8 cellular contexts compared by ENCODE assay signal in the genomic region with DNA sequence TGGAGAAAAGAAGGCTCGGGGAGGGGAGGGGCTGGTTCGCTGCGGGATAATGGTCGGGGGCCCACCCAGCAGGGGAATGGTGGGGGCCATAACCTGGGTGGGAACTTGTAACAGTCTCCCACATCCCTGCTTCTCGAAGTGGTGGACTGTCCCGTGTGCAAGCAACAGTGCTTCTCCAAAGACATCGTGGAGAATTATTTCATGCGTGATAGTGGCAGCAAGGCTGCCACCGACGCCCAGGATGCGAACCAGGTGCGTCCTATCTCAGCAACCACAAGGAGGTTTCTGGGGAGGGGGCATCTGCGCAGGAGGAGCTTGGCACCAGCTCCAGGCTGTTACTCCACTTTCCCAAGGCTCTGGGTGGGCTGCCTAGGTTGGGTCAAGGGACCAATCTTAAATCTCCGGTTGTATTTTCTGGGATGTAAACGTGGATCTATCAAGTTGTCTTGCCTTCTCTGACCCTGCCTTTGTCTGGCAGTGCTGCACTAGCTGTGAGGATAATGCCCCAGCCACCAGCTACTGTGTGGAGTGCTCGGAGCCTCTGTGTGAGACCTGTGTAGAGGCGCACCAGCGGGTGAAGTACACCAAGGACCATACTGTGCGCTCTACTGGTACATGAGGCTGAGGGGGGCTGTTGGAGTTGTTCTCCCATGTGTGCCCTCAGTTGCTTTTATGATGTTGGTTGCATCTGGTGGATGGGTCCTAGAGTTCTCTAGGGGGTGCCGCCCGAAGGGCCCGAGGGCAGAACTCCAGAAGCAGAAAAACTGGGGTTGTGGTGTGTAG.
DNase-seq lines count a peak whose midpoint lies in the region; ATAC-seq and TF ChIP-seq lines count a peak whose summit lies in the region.

No MANE protein-coding gene starts in this region.

- TF ChIP-seq CTCF in GM12864 (IDR thresholded peaks at IDR 0.05; ENCODE audit: low read depth, low read length, missing control alignments) = no peak
- TF ChIP-seq CTCF in VCaP (conservative IDR thresholded peaks at IDR 0.05) = no peak
- TF ChIP-seq CTCF in fibroblast of pulmonary artery (IDR thresholded peaks at IDR 0.05; ENCODE audit: low read length, missing control alignments) = no peak

- H3K36me3 ChIP-seq in rectal smooth muscle tissue (ENCODE audit: control insufficient read depth, insufficient read depth, low read length) = peaks cover 36% of the 10 kb centered on the region

- peak overlapping the region; percentile 42 for H3K9ac ChIP-seq in rectal smooth muscle tissue (ENCODE audit: low read length)

- H3K4me3 ChIP-seq in GM12864 (ENCODE audit: low read depth, low read length) = peak overlapping the region; percentile 98
- peak overlapping the region; percentile 91 for H3K4me3 ChIP-seq in fibroblast of pulmonary artery (replicated peaks; ENCODE audit: low read depth, low read length)
- H3K4me3 ChIP-seq in rectal smooth muscle tissue (ENCODE audit: low read length) = peak overlapping the region; percentile 74

- no peak for DNase-seq in GM12864 (ENCODE audit: low read depth)
- no peak for DNase-seq in fibroblast of pulmonary artery (ENCODE audit: low read depth)
- no peak for DNase-seq in NCI-H446 (lab: John Stamatoyannopoulos, UW)

- H3K4me1 ChIP-seq in rectal smooth muscle tissue (ENCODE audit: control insufficient read depth, insufficient read depth, low read length) = peaks cover 13% of the 10 kb centered on the region

- ATAC-seq in GM19467 (IDR thresholded peaks at IDR 0.05; ENCODE audit: unreplicated experiment) (no peak), GM18907 (IDR thresholded peaks at IDR 0.05; ENCODE audit: unreplicated experiment) (no peak), HG02852 (IDR thresholded peaks at IDR 0.05; ENCODE audit: unreplicated experiment) (no peak)

- H3K27me3 ChIP-seq in rectal smooth muscle tissue (ENCODE audit: control insufficient read depth, insufficient read depth, low read length) = no peaks in the 10 kb centered on the region

- H3K27ac ChIP-seq in VCaP (peak overlapping the region; percentile 95), rectal smooth muscle tissue (ENCODE audit: low read depth, low read length) (peak overlapping the region; percentile 86)
